Comparison of ENCODE assay signal across 8 cellular contexts in the genomic region with DNA sequence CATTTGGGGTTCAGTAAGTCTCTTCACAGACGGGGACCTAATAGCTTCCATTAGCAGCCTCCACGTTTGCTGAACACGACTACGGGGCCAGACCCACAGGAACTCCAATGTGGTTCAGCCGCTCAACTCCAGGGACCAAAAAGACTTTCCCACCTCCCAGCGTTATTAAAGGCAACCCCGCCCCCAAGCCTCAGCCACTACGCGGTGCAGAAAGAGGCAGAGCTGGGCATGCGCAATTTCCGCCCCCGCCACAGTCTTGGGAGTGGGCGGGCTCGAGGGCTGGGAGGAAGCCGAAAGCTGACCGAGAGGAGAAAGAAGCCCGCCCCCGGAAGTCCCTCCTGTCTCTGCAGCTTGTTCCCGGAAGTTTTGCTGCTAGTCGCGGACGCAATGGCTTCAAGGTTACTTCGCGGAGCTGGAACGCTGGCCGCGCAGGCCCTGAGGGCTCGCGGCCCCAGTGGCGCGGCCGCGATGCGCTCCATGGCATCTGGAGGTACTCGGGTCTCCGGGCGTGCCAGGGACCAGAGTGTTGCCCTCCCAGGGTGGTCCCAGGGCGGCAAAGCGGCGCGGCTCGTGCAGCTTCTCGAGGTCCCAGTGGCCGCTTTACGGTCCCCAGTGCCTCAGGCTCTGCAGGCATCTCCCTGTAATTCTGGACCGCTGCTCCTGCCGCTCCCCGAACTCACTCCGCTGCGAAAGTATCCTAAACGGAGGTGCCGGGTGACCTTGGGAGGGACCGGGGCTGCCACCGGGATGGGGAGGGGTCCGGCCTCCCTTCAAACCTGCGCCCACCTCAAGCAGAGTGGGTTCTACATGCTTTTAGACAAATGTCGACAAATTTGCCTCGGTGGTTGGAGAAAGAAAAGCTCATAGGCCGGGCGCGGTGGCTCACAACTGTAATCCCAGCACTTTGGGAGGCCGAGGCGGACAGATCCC. TPM values are rescaled to one million over a fixed set of nuclear protein-coding genes. Genes with fewer than 3 reads are reported as not detected.
DNase-seq lines count a peak whose midpoint lies in the region; ATAC-seq and TF ChIP-seq lines count a peak whose summit lies in the region.

A gene with protein sequence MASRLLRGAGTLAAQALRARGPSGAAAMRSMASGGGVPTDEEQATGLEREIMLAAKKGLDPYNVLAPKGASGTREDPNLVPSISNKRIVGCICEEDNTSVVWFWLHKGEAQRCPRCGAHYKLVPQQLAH (plus strand): TSS at position 363 of the 930 bp plus-strand sequence. CDS start 25 bp downstream, at position 388.

- peak within 1 kb of the TSS; percentile 95 for H3K27ac Mint-ChIP-seq in activated naive CD4-positive, alpha-beta T cell treated with anti-CD3 and anti-CD28 coated beads, Interleukin-2, amount 50 U/mL, for 72 hours

- no peaks in the 10 kb centered on the region for H3K9me3 ChIP-seq in testis

- 1% methylated on average over 24 to 57 of the region's 63 CpGs for WGBS in testis, 2 donors

- peak; percentile 94 for DNase-seq in NCI-H1092 treated with DMSO at 0.1 percent for 48 hours (lab: John Stamatoyannopoulos, UW)
- peak; percentile 91 for DNase-seq in SKM-1 (lab: John Stamatoyannopoulos, UW; ENCODE audit: unreplicated experiment)
- DNase-seq in activated naive CD4-positive, alpha-beta T cell treated with anti-CD3 and anti-CD28 coated beads, Interleukin-2, amount 50 U/mL, for 72 hours (ENCODE audit: low spot score in 2 of 2): peak; percentile 97 to 98
- peak; percentile 75 for DNase-seq in glomerular endothelial cell (ENCODE audit: extremely low read depth, low read depth, low spot score)
- peak; percentile 95 for DNase-seq in omental fat pad (ENCODE audit: low spot score)
- DNase-seq in testis: peak; percentile 99

- H3K4me3 ChIP-seq in GM08714 (ENCODE audit: low read length) (peak within 1 kb of the TSS; percentile 81), testis (peak within 1 kb of the TSS; percentile 82 to 96)

- TF ChIP-seq CTCF in omental fat pad (IDR thresholded peaks at IDR 0.05) (no peak), testis (IDR thresholded peaks at IDR 0.05) (no peak)

- H3K27ac ChIP-seq in testis: peak within 1 kb of the TSS; percentile 87 to 94

- no peak for TF ChIP-seq POLR2A in testis (IDR thresholded peaks at IDR 0.05)

- H3K27me3 ChIP-seq in testis: no peaks in the 10 kb centered on the region

- H3K36me3 Mint-ChIP-seq in activated naive CD4-positive, alpha-beta T cell treated with anti-CD3 and anti-CD28 coated beads, Interleukin-2, amount 50 U/mL, for 72 hours: peaks cover 26 to 29% of the 10 kb centered on the region in 2 donors

- H3K9me3 Mint-ChIP-seq in activated naive CD4-positive, alpha-beta T cell treated with anti-CD3 and anti-CD28 coated beads, Interleukin-2, amount 50 U/mL, for 72 hours: no peaks in the 10 kb centered on the region

- H3K36me3 ChIP-seq in testis (ENCODE audit: low read depth, missing control alignments): no peaks in the 10 kb centered on the region

- H3K4me1 ChIP-seq in testis: peaks cover 6% of the 10 kb centered on the region

- ATAC-seq in HG02610 (IDR thresholded peaks at IDR 0.05; ENCODE audit: unreplicated experiment) (peak; percentile 93), omental fat pad (ENCODE audit: low FRiP score) (peak; percentile 100)
- peak; percentile 93 to 96 for ATAC-seq in activated naive CD4-positive, alpha-beta T cell treated with anti-CD3 and anti-CD28 coated beads, Interleukin-2, amount 50 U/mL, for 72 hours

- intact Hi-C loops in testis (cut with DNase I; ENCODE audit: low total_unique reads): no loop called here

RNA-seq across cellular contexts. Expression of the gene that starts here (rescaled TPM):
- total RNA-seq in activated naive CD4-positive, alpha-beta T cell treated with anti-CD3 and anti-CD28 coated beads, Interleukin-2, amount 50 U/mL, for 72 hours: 100 to 1,000 TPM; 269 to 288 TPM
- 276 and 376 TPM in 2 replicates for total RNA-seq in glomerular endothelial cell
- total RNA-seq in omental fat pad: 100 to 1,000 TPM; 204 to 415 (median 362) TPM
- total RNA-seq in testis: 100 to 1,000 TPM; 317 to 344 TPM
- 233 TPM for polyA plus RNA-seq in testis (ENCODE audit: insufficient read depth, low read depth, low replicate concordance)

Comparison
In these comparisons a context has a peak if more than half of its experiments do, and no peak if none do; other contexts are left out.
1. Peak in every context shown above with its lines: DNase-seq, ATAC-seq, H3K4me3 ChIP-seq and H3K27ac ChIP-seq.